30 cellular contexts compared by ENCODE assay signal in the genomic region with DNA sequence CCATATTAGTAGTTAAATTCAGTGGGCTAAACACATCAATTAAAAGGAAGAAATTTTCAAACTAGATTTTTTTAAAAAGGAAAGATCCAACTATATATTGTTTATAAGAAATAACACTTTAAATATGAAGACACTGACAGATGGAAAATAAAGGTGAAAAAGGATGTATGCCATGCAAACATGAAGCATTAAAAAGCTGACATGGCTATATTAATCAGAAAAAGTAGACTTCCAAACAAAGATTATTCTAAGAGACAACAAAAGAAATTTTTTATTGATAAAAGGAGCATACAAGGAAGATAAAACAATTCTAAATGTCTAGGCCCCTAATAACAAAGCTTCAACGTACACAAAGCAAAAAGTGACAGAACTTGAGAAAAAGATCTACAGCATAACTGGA.
"Had no signal": no experiment of that assay in that cellular context is flagged by ENCODE, and none has a peak within 500 bp of the region (broad histone marks: within the 10 kb centered on the region; RNA-seq: fewer than 3 reads in every experiment).

No MANE protein-coding gene starts in this region.

- H3K27ac Mint-ChIP-seq: activated CD4-positive, alpha-beta memory T cell treated with anti-CD3 and anti-CD28 coated beads, Interleukin-2, amount 10 ng/mL, durations not matched to agents 7 days and 5 days; activated CD4-positive, alpha-beta T cell treated with anti-CD3 and anti-CD28 coated beads, Interleukin-2, amount 10 ng/mL, durations not matched to agents 7 days and 5 days; activated naive CD4-positive, alpha-beta T cell treated with anti-CD3 and anti-CD28 coated beads, Interleukin-2, amount 10 ng/mL, durations not matched to agents 7 days and 5 days; activated naive CD8-positive, alpha-beta T cell treated with anti-CD3 and anti-CD28 coated beads, Interleukin-2, amount 10 ng/mL, durations not matched to agents 7 days and 5 days; activated T-cell treated with anti-CD3 and anti-CD28 coated beads, Interleukin-2, amount 50 U/mL, for 24 hours; activated T-cell treated with anti-CD3 and anti-CD28 coated beads, Interleukin-2, amount 50 U/mL, for 72 hours; WTC11 had no signal

- FAIRE-seq: astrocyte, bronchial epithelial cell, colon, endometrium, endothelial cell of umbilical vein had no signal

- H3K4me3 Mint-ChIP-seq: activated CD4-positive, alpha-beta memory T cell treated with anti-CD3 and anti-CD28 coated beads, Interleukin-2, amount 10 ng/mL, durations not matched to agents 7 days and 5 days; activated CD4-positive, alpha-beta T cell treated with anti-CD3 and anti-CD28 coated beads, Interleukin-2, amount 10 ng/mL, durations not matched to agents 7 days and 5 days; activated naive CD4-positive, alpha-beta T cell treated with anti-CD3 and anti-CD28 coated beads, Interleukin-2, amount 10 ng/mL, durations not matched to agents 7 days and 5 days; activated naive CD8-positive, alpha-beta T cell treated with anti-CD3 and anti-CD28 coated beads, Interleukin-2, amount 10 ng/mL, durations not matched to agents 7 days and 5 days; activated T-cell treated with anti-CD3 and anti-CD28 coated beads, Interleukin-2, amount 50 U/mL, for 24 hours; activated T-cell treated with anti-CD3 and anti-CD28 coated beads, Interleukin-2, amount 50 U/mL, for 72 hours; WTC11 had no signal

- H3K4me1 Mint-ChIP-seq: activated CD4-positive, alpha-beta memory T cell treated with anti-CD3 and anti-CD28 coated beads, Interleukin-2, amount 10 ng/mL, durations not matched to agents 7 days and 5 days; activated CD4-positive, alpha-beta T cell treated with anti-CD3 and anti-CD28 coated beads, Interleukin-2, amount 10 ng/mL, durations not matched to agents 7 days and 5 days; activated naive CD4-positive, alpha-beta T cell treated with anti-CD3 and anti-CD28 coated beads, Interleukin-2, amount 10 ng/mL, durations not matched to agents 7 days and 5 days; activated naive CD8-positive, alpha-beta T cell treated with anti-CD3 and anti-CD28 coated beads, Interleukin-2, amount 10 ng/mL, durations not matched to agents 7 days and 5 days; WTC11 had no signal

- ATAC-seq: activated naive CD4-positive, alpha-beta T cell treated with anti-CD3 and anti-CD28 coated beads, Interleukin-2, amount 50 U/mL, for 72 hours; activated T-cell treated with anti-CD3 and anti-CD28 coated beads, Interleukin-2, amount 50 U/mL, for 72 hours; gastroesophageal sphincter; heart right ventricle; WTC11 had no signal

- H3K9me3 Mint-ChIP-seq: activated CD4-positive, alpha-beta memory T cell treated with anti-CD3 and anti-CD28 coated beads, Interleukin-2, amount 10 ng/mL, durations not matched to agents 7 days and 5 days; activated CD4-positive, alpha-beta T cell treated with anti-CD3 and anti-CD28 coated beads, Interleukin-2, amount 10 ng/mL, durations not matched to agents 7 days and 5 days; activated naive CD4-positive, alpha-beta T cell treated with anti-CD3 and anti-CD28 coated beads, Interleukin-2, amount 10 ng/mL, durations not matched to agents 7 days and 5 days; activated naive CD4-positive, alpha-beta T cell treated with anti-CD3 and anti-CD28 coated beads, Interleukin-2, amount 50 U/mL, for 72 hours; activated naive CD8-positive, alpha-beta T cell treated with anti-CD3 and anti-CD28 coated beads, Interleukin-2, amount 10 ng/mL, durations not matched to agents 7 days and 5 days; activated T-cell treated with anti-CD3 and anti-CD28 coated beads, Interleukin-2, amount 50 U/mL, for 24 hours; activated T-cell treated with anti-CD3 and anti-CD28 coated beads, Interleukin-2, amount 50 U/mL, for 72 hours; WTC11 had no signal

- DNase-seq: activated CD4-positive, alpha-beta memory T cell treated with anti-CD3 and anti-CD28 coated beads, Interleukin-2, amount 10 ng/mL, durations not matched to agents 7 days and 5 days; activated CD4-positive, alpha-beta T cell treated with anti-CD3 and anti-CD28 coated beads for 1 hour; activated CD4-positive, alpha-beta T cell treated with anti-CD3 and anti-CD28 coated beads for 4 hours; activated CD4-positive, alpha-beta T cell treated with anti-CD3 and anti-CD28 coated beads, Interleukin-2, amount 10 ng/mL, durations not matched to agents 7 days and 5 days; activated CD4-positive, alpha-beta T cell treated with anti-CD3 and anti-CD28 coated beads, Interleukin-2, amount 50 U/mL, for 4 hours; activated CD8-positive, alpha-beta memory T cell treated with anti-CD3 and anti-CD28 coated beads, Interleukin-2, amount 50 U/mL, for 48 hours; activated gamma-delta T cell; activated naive CD4-positive, alpha-beta T cell; activated naive CD4-positive, alpha-beta T cell treated with anti-CD3 and anti-CD28 coated beads, Interleukin-2, amount 10 ng/mL, durations not matched to agents 7 days and 5 days; activated naive CD8-positive, alpha-beta T cell treated with anti-CD3 and anti-CD28 coated beads, Interleukin-2, amount 10 ng/mL, durations not matched to agents 7 days and 5 days; activated T-cell treated with anti-CD3 and anti-CD28 coated beads for 4 hours; activated T-cell treated with anti-CD3 and anti-CD28 coated beads, Interleukin-2, amount 50 U/mL, for 24 hours; activated T-cell treated with anti-CD3 and anti-CD28 coated beads, Interleukin-2, amount 50 U/mL, for 72 hours; anterior cingulate cortex; brain microvascular endothelial cell; cortex of kidney; dermis blood vessel endothelial cell; effector CD4-positive, alpha-beta T cell; esophagus squamous epithelium; foreskin melanocyte; heart right ventricle; T-helper 2 cell had no signal

- H3K27me3 Mint-ChIP-seq: activated CD4-positive, alpha-beta memory T cell treated with anti-CD3 and anti-CD28 coated beads, Interleukin-2, amount 10 ng/mL, durations not matched to agents 7 days and 5 days; activated CD4-positive, alpha-beta T cell treated with anti-CD3 and anti-CD28 coated beads, Interleukin-2, amount 10 ng/mL, durations not matched to agents 7 days and 5 days; activated naive CD4-positive, alpha-beta T cell treated with anti-CD3 and anti-CD28 coated beads, Interleukin-2, amount 10 ng/mL, durations not matched to agents 7 days and 5 days; activated naive CD8-positive, alpha-beta T cell treated with anti-CD3 and anti-CD28 coated beads, Interleukin-2, amount 10 ng/mL, durations not matched to agents 7 days and 5 days; activated T-cell treated with anti-CD3 and anti-CD28 coated beads, Interleukin-2, amount 50 U/mL, for 24 hours had no signal
